In genomic region chr1:217630711-217631591, GRCh38 we compare ENCODE assay signal across 8 cellular contexts. TPM values are rescaled to one million over a fixed set of nuclear protein-coding genes. Genes with fewer than 3 reads are reported as not detected.
DNase-seq lines count a peak whose midpoint lies in the region; ATAC-seq and TF ChIP-seq lines count a peak whose summit lies in the region.

Gene GPATCH2 (minus strand): TSS chr1:217631090. CDS start chr1:217630971, 119 bp downstream.
A gene with protein sequence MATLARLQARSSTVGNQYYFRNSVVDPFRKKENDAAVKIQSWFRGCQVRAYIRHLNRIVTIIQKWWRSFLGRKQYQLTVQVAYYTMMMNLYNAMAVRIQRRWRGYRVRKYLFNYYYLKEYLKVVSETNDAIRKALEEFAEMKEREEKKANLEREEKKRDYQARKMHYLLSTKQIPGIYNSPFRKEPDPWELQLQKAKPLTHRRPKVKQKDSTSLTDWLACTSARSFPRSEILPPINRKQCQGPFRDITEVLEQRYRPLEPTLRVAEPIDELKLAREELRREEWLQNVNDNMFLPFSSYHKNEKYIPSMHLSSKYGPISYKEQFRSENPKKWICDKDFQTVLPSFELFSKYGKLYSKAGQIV (plus strand): TSS chr1:217631344. CDS start chr1:217631379, 35 bp downstream.

- POLR2A ChIA-PET in T-cell (lab: Charles Lee): interaction anchor here (0.5 to 1.3 kb wide), 4 partner anchors 9 to 656 kb away, joined by 3 to 4 read pairs (median 3); no protein-coding TSS in a partner anchor

- in situ Hi-C loops in GM13976 (cut with MboI; ENCODE audit: low sequenced_read_pairs, unreplicated experiment): no loop called here

- peak within 1 kb of the TSS; percentile 99 to 100 for H3K27ac Mint-ChIP-seq in T-cell

- WGBS in prostate gland: under 1% methylated on average over 38 of the region's 42 CpGs
- under 1% methylated on average over 42 of the region's 42 CpGs for WGBS in urinary bladder

- no peaks in the 10 kb centered on the region for H3K36me3 Mint-ChIP-seq in T-cell

- H3K27me3 Mint-ChIP-seq in T-cell: peaks cover 4% of the 10 kb centered on the region in 2 donors

- H3K27me3 ChIP-seq in prostate gland (replicated peaks; ENCODE audit: insufficient read depth): no peaks in the 10 kb centered on the region

- H3K4me1 ChIP-seq in prostate gland (replicated peaks) (peaks cover 4% of the 10 kb centered on the region), urinary bladder (ENCODE audit: insufficient read depth) (peaks cover 1% of the 10 kb centered on the region)

- peak within 1 kb of the TSS; percentile 93 to 96 (median 94) for H3K4me3 Mint-ChIP-seq in T-cell

- DNase-seq in GM13976 (ENCODE audit: low spot score) (peak; percentile 83), NCI-H1436 (lab: John Stamatoyannopoulos, UW) (peak; percentile 93), T-cell (peak; percentile 46 to 83 (median 73)), amniotic epithelial cell (ENCODE audit: low read depth) (peak; percentile 90), left ventricle myocardium superior (peak; percentile 80), prostate gland (ENCODE audit: low spot score) (peak; percentile 75)

- H3K4me3 ChIP-seq in prostate gland: peak within 1 kb of the TSS; percentile 54 to 71
- peak within 1 kb of the TSS; percentile 77 for H3K4me3 ChIP-seq in urinary bladder (ENCODE audit: low read depth, low read length)

- H3K9me3 Mint-ChIP-seq in T-cell: no peaks in the 10 kb centered on the region

- H3K4me1 Mint-ChIP-seq in T-cell: peaks cover 42 to 53% (median 47%) of the 10 kb centered on the region in 3 donors

- TF ChIP-seq POLR2A in prostate gland (IDR thresholded peaks at IDR 0.05): no peak

- H3K36me3 ChIP-seq in prostate gland (no peaks in the 10 kb centered on the region), urinary bladder (ENCODE audit: insufficient read depth) (no peaks in the 10 kb centered on the region)

- TF ChIP-seq CTCF in GM13976 (IDR thresholded peaks at IDR 0.05; ENCODE audit: borderline replicate concordance, control extremely low read depth, extremely low read depth, insufficient read depth, missing control alignments) (no peak), prostate gland (IDR thresholded peaks at IDR 0.05) (peak in 3 of 4 experiments; percentile 20 to 53 (median 47))

- peak; percentile 99 for ATAC-seq in HG02840 (IDR thresholded peaks at IDR 0.05; ENCODE audit: low FRiP score, unreplicated experiment)
- peak; percentile 85 to 93 (median 90) for ATAC-seq in T-cell (replicated peaks in 1 of 4)
- ATAC-seq in left ventricle myocardium superior: peak; percentile 97

- intact Hi-C loops in left ventricle myocardium superior (cut with micrococcal nuclease): no loop called here
- intact Hi-C loops in prostate gland (cut with DNase I): no loop called here

- peak within 1 kb of the TSS; percentile 81 to 86 for H3K27ac ChIP-seq in prostate gland
- peak within 1 kb of the TSS; percentile 82 for H3K27ac ChIP-seq in urinary bladder (ENCODE audit: low read depth)

- CTCF ChIA-PET in T-cell (lab: Charles Lee): interaction anchor here in 1 of 2 donors (1.3 to 1.7 kb wide), 2 partner anchors 12 to 654 kb away, joined by 4 to 5 read pairs; partner anchors contain the start of gene RRP15

- no peaks in the 10 kb centered on the region for H3K9me3 ChIP-seq in prostate gland

RNA-seq across cellular contexts. Expression of gene GPATCH2, which starts in this region (rescaled TPM):
- total RNA-seq in T-cell (10 to 100 TPM in 3 of 5 donors, 1 to 10 TPM in 2; 9.6 to 11.4 (median 10.7) TPM), left ventricle myocardium superior (6.2 TPM), prostate gland (10 to 100 TPM; 15.1 to 16.8 TPM), urinary bladder (54.0 TPM)
- 5.6 TPM for polyA plus RNA-seq in urinary bladder

RNA-seq across cellular contexts. Expression of the second gene that starts in this region (rescaled TPM):
- total RNA-seq in T-cell: under 1 TPM in 1 of 5 donors, not detected in 4; 0.44 TPM
- 1.2 TPM for total RNA-seq in left ventricle myocardium superior
- 1 to 10 TPM in 1 of 2 donors, under 1 TPM in 1; 0.96 to 6.4 TPM for total RNA-seq in prostate gland
- 4.7 TPM for total RNA-seq in urinary bladder
- 0.10 TPM for polyA plus RNA-seq in urinary bladder

Comparison
In these comparisons a context has a peak if more than half of its experiments do, and no peak if none do; other contexts are left out.
1. Peak in every context shown above with its lines: DNase-seq, ATAC-seq, H3K4me3 ChIP-seq and H3K27ac ChIP-seq.